10 cellular contexts compared by ENCODE assay signal in the genomic region with DNA sequence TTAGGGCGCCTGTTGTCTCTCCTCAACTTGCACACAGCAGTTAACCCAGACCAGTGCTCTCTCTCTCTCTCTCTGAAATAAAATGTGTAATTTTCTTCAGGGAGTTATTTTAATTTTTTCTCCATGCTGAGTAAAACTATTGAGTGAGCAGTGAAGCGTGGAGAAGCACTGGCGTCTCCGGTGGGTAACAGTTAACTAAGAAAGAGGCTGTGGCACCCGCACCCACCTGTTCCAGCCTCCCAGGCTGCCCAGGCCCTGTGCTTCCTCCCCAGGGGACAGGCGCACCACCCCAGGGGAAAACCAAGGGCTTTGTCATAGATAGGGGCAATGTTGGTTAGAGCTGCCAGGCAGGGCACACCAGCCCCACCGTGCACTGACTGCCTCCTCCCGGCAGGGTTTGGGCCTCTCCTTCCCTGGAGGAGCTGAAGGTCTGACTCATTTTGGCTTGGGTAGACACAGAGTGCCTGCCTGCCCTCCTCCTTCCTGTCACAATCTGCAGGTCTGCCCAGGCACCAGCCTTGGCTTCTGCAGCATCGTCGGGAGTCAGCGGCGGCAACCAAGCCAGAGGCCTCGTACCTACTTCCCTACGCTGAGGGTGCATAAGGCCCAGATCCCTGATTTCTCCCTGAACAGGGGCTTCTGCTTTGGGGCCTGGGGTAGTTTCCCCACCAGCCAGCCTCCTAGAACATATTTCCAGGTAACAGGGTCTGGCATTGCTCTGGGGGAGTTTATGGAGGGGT. TPM values are rescaled to one million over a fixed set of nuclear protein-coding genes. Genes with fewer than 3 reads are reported as not detected.
A peak's percentile ranks its signal among the peaks of the same experiment; 100 is the strongest.
DNase-seq lines count a peak whose midpoint lies in the region; FAIRE-seq and TF ChIP-seq lines count a peak whose summit lies in the region.
"Had no signal": no experiment of that assay in that cellular context is flagged by ENCODE, and none has a peak within 500 bp of the region (broad histone marks: within the 10 kb centered on the region; RNA-seq: fewer than 3 reads in every experiment).

No MANE protein-coding gene starts in this region.

- H3K9ac ChIP-seq in endothelial cell of umbilical vein (replicated peaks; ENCODE audit: extremely low read depth, insufficient read depth, low read length): no peak overlapping the region
- H3K9ac ChIP-seq in Karpas-422 (ENCODE audit: low read length): no peak overlapping the region

- H3K27ac ChIP-seq in endothelial cell of umbilical vein (ENCODE audit: insufficient read depth, low read depth, low read length) (no peak overlapping the region), suprapubic skin (peak overlapping the region; percentile 37), tibial nerve (peak overlapping the region in 1 of 4 donors; percentile 66), Karpas-422 (ENCODE audit: low read length) (no peak overlapping the region)
- H3K27ac ChIP-seq: vagina had no signal

- CTCF ChIA-PET in endothelial cell of umbilical vein (lab: Charles Lee): no interaction called here

- H3K9me1 ChIP-seq in endothelial cell of umbilical vein (replicated peaks; ENCODE audit: control insufficient read depth, extremely low read depth, insufficient read depth, low read length): no peaks in the 10 kb centered on the region

- H3K4me1 ChIP-seq in endothelial cell of umbilical vein (ENCODE audit: control insufficient read depth, extremely low read depth, insufficient read depth, low read length) (no peaks in the 10 kb centered on the region), suprapubic skin (peaks cover 82% of the 10 kb centered on the region), tibial nerve (peaks cover 0 to 89% (median 23%) of the 10 kb centered on the region in 4 donors), Karpas-422 (ENCODE audit: low read length) (peaks cover 38% of the 10 kb centered on the region)

- no peak for FAIRE-seq in endothelial cell of umbilical vein (lab: Jason Lieb, UNC)
- FAIRE-seq in GM19239 (lab: Jason Lieb, UNC): no peak

- H3K4me3 ChIP-seq in NB4 (ENCODE audit: low read depth, low read length) (no peak overlapping the region), endothelial cell of umbilical vein (replicated peaks in 1 of 3; ENCODE audit: insufficient read depth in 1 of 3, low read depth in 1 of 3, low read length in 3 of 3) (no peak overlapping the region), suprapubic skin (no peak overlapping the region), tibial nerve (no peak overlapping the region), Karpas-422 (ENCODE audit: low read length) (no peak overlapping the region)
- H3K4me3 ChIP-seq: vagina had no signal

- no peaks in the 10 kb centered on the region for H3K36me3 ChIP-seq in endothelial cell of umbilical vein (ENCODE audit: control insufficient read depth in 2 of 2, extremely low read depth in 1 of 2, insufficient read depth in 2 of 2, low read length in 2 of 2)
- no peaks in the 10 kb centered on the region for H3K36me3 ChIP-seq in suprapubic skin
- H3K36me3 ChIP-seq in tibial nerve: no peaks in the 10 kb centered on the region
- no peaks in the 10 kb centered on the region for H3K36me3 ChIP-seq in Karpas-422 (ENCODE audit: insufficient read depth, low read length)
- H3K36me3 ChIP-seq: vagina had no signal

- POLR2A ChIA-PET in endothelial cell of umbilical vein (lab: Charles Lee): no interaction called here

- H3K9me2 ChIP-seq in Karpas-422 (replicated peaks; ENCODE audit: insufficient read depth, low read length): no peaks in the 10 kb centered on the region

- 53% methylated on average over 11 of the region's 14 CpGs for WGBS in suprapubic skin
- WGBS in tibial nerve, 2 donors: 64 to 73% methylated on average over 13 to 14 of the region's 14 CpGs

- no peaks in the 10 kb centered on the region for H3K79me2 ChIP-seq in endothelial cell of umbilical vein (ENCODE audit: control insufficient read depth, insufficient read depth, low read length)
- H3K79me2 ChIP-seq in Karpas-422 (ENCODE audit: low read length): no peaks in the 10 kb centered on the region

- peak; percentile 24 for DNase-seq in SIG-M5 treated with dmso at 0.1 percent for 504 hours (lab: John Stamatoyannopoulos, UW; ENCODE audit: unreplicated experiment)
- no peak for DNase-seq in SIG-M5 (lab: John Stamatoyannopoulos, UW)
- peak; percentile 83 for DNase-seq in NB4 (ENCODE audit: low read depth)
- no peak for DNase-seq in endothelial cell of umbilical vein (ENCODE audit: low read depth, low spot score)
- DNase-seq in suprapubic skin (ENCODE audit: low spot score in 2 of 2): peak in 1 of 2 donors; percentile 78
- no peak for DNase-seq in GM19239 (ENCODE audit: insufficient read length, low spot score)
- DNase-seq in tibial nerve (ENCODE audit: low spot score in 2 of 2): no peak
- DNase-seq in Karpas-422: no peak
- DNase-seq: activated naive CD4-positive, alpha-beta T cell treated with anti-CD3 and anti-CD28 coated beads, Interleukin-2, amount 50 U/mL, for 16 hours had no signal

- dilution Hi-C loops in endothelial cell of umbilical vein (cut with MboI; ENCODE audit: extremely low pct_ligation_motif_present, low sequenced_read_pairs): no loop called here

- TF ChIP-seq CTCF in NB4 (IDR thresholded peaks at IDR 0.05; ENCODE audit: low read depth, low read length) (peak; percentile 37), endothelial cell of umbilical vein (IDR thresholded peaks at IDR 0.05; ENCODE audit: extremely low read depth in 1 of 2, insufficient read depth in 1 of 2, low read depth in 1 of 2, low read length in 2 of 2) (no peak), suprapubic skin (IDR thresholded peaks at IDR 0.05) (peak in 1 of 2 donors; percentile 29), tibial nerve (IDR thresholded peaks at IDR 0.05) (no peak)

- no TSS peak for BruUV-seq in endothelial cell of umbilical vein (replicated peaks; lab: Mats Ljungman, UMichigan)

- TF ChIP-seq EP300 in suprapubic skin (IDR thresholded peaks at IDR 0.05) (no peak), tibial nerve (IDR thresholded peaks at IDR 0.05) (no peak)

- TF ChIP-seq POLR2A in NB4 (IDR thresholded peaks at IDR 0.05; ENCODE audit: extremely low read depth, insufficient read length) (no peak), endothelial cell of umbilical vein (IDR thresholded peaks at IDR 0.05; ENCODE audit: low read depth, low read length) (no peak), suprapubic skin (IDR thresholded peaks at IDR 0.05) (no peak), tibial nerve (IDR thresholded peaks at IDR 0.05) (no peak)

- H4K20me1 ChIP-seq in endothelial cell of umbilical vein (replicated peaks; ENCODE audit: control insufficient read depth, extremely low read depth, insufficient read depth, low read length): no peaks in the 10 kb centered on the region
- H4K20me1 ChIP-seq in Karpas-422 (ENCODE audit: insufficient read depth, low read depth, low read length): no peaks in the 10 kb centered on the region

- no peak overlapping the region for H3K4me2 ChIP-seq in endothelial cell of umbilical vein (ENCODE audit: insufficient read depth, low read length)
- no peak overlapping the region for H3K4me2 ChIP-seq in Karpas-422 (ENCODE audit: low read depth, low read length, poor library complexity, severe bottlenecking)

- intact Hi-C loops in endothelial cell of umbilical vein (cut with micrococcal nuclease): no loop called here

- H3K9me3 ChIP-seq in endothelial cell of umbilical vein (replicated peaks; ENCODE audit: control insufficient read depth, insufficient read depth, low read length): no peaks in the 10 kb centered on the region
- no peaks in the 10 kb centered on the region for H3K9me3 ChIP-seq in suprapubic skin
- no peaks in the 10 kb centered on the region for H3K9me3 ChIP-seq in tibial nerve
- no peaks in the 10 kb centered on the region for H3K9me3 ChIP-seq in Karpas-422 (ENCODE audit: low read length)
- H3K9me3 ChIP-seq: vagina had no signal

- H3K27me3 ChIP-seq in endothelial cell of umbilical vein (ENCODE audit: control insufficient read depth in 2 of 2, insufficient read depth in 2 of 2, low read length in 2 of 2) (peaks cover 79% of the 10 kb centered on the region in 2 experiments), suprapubic skin (peaks cover 23% of the 10 kb centered on the region), tibial nerve (peaks cover 0 to 23% of the 10 kb centered on the region in 2 donors), Karpas-422 (ENCODE audit: low read length) (no peaks in the 10 kb centered on the region)
- H3K27me3 ChIP-seq: vagina had no signal

- H2AFZ ChIP-seq in endothelial cell of umbilical vein (ENCODE audit: low read depth, low read length) (no peak overlapping the region), Karpas-422 (ENCODE audit: low read length) (no peak overlapping the region)

RNA-seq across cellular contexts. Expression of a gene that starts 3.9 kb away (rescaled TPM):
- total RNA-seq in endothelial cell of umbilical vein: not detected in 2 replicates
- not detected in 2 replicates for polyA plus RNA-seq in endothelial cell of umbilical vein
- not detected in 2 replicates for polyA plus RNA-seq in endothelial cell of umbilical vein (2011; cell fraction: cytosol; rRNA removed)
- polyA plus RNA-seq in endothelial cell of umbilical vein (2011; cell fraction: nucleus; rRNA removed): 0.07 and 0.08 TPM in 2 replicates
- polyA plus RNA-seq in endothelial cell of umbilical vein (2012): 0.13 and 0.38 TPM in 2 replicates
- not detected in 2 replicates for polyA minus RNA-seq in endothelial cell of umbilical vein
- not detected for polyA minus RNA-seq in endothelial cell of umbilical vein (2011; cell fraction: cytosol; rRNA and poly(A)+ RNA removed)
- polyA minus RNA-seq in endothelial cell of umbilical vein (2011; cell fraction: nucleus; rRNA and poly(A)+ RNA removed): not detected in 2 replicates
- total RNA-seq in suprapubic skin: 1 to 10 TPM in 1 of 4 donors, under 1 TPM in 2, not detected in 1; 0.26 to 3.5 (median 0.49) TPM
- total RNA-seq in tibial nerve: 1 to 10 TPM; 1.4 to 2.7 (median 1.7) TPM
- not detected in 2 replicates for total RNA-seq in Karpas-422 (2014; rRNA removed; shearing (Covaris generic); ENCODE audit: low replicate concordance)
- total RNA-seq: vagina had no signal

RNA-seq across cellular contexts. Expression of a gene that starts 8.6 kb away (rescaled TPM):
- total RNA-seq in endothelial cell of umbilical vein: 0.51 and 0.58 TPM in 2 replicates
- polyA plus RNA-seq in endothelial cell of umbilical vein: 0.57 and 0.72 TPM in 2 replicates
- 0.45 TPM in 2 replicates for polyA plus RNA-seq in endothelial cell of umbilical vein (2011; cell fraction: cytosol; rRNA removed)
- 0.99 and 1.0 TPM in 2 replicates for polyA plus RNA-seq in endothelial cell of umbilical vein (2011; cell fraction: nucleus; rRNA removed)
- 5.4 and 9.5 TPM in 2 replicates for polyA plus RNA-seq in endothelial cell of umbilical vein (2012)
- 0.40 and 0.97 TPM in 2 replicates for polyA minus RNA-seq in endothelial cell of umbilical vein
- polyA minus RNA-seq in endothelial cell of umbilical vein (2011; cell fraction: cytosol; rRNA and poly(A)+ RNA removed): 2.0 TPM
- not detected in 2 replicates for polyA minus RNA-seq in endothelial cell of umbilical vein (2011; cell fraction: nucleus; rRNA and poly(A)+ RNA removed)
- total RNA-seq in suprapubic skin: 1 to 10 TPM in 3 of 4 donors, under 1 TPM in 1; 0.98 to 6.2 (median 2.4) TPM
- total RNA-seq in tibial nerve: 10 to 100 TPM in 1 of 4 donors, 1 to 10 TPM in 3; 3.6 to 17.3 (median 7.2) TPM
- total RNA-seq in Karpas-422 (2014; rRNA removed; shearing (Covaris generic); ENCODE audit: low replicate concordance): not detected in 2 replicates
- total RNA-seq: vagina had no signal

RNA-seq across cellular contexts. Expression of a gene that starts 16.8 kb away (rescaled TPM):
- total RNA-seq in endothelial cell of umbilical vein (0.58 TPM in 1 of 2 replicates, not detected in the other), suprapubic skin (1 to 10 TPM; 1.4 to 4.7 (median 1.9) TPM), tibial nerve (1 to 10 TPM; 2.7 to 8.1 (median 4.1) TPM)
- polyA plus RNA-seq in endothelial cell of umbilical vein: 0.06 and 0.14 TPM in 2 replicates
- polyA plus RNA-seq in endothelial cell of umbilical vein (2011; cell fraction: cytosol; rRNA removed): not detected in 2 replicates
- polyA plus RNA-seq in endothelial cell of umbilical vein (2011; cell fraction: nucleus; rRNA removed): 0.15 and 0.55 TPM in 2 replicates
- polyA plus RNA-seq in endothelial cell of umbilical vein (2012): 2.5 and 2.9 TPM in 2 replicates
- not detected in 2 replicates for polyA minus RNA-seq in endothelial cell of umbilical vein
- polyA minus RNA-seq in endothelial cell of umbilical vein (2011; cell fraction: cytosol; rRNA and poly(A)+ RNA removed): 0.61 TPM
- polyA minus RNA-seq in endothelial cell of umbilical vein (2011; cell fraction: nucleus; rRNA and poly(A)+ RNA removed): not detected in 2 replicates
- 7.3 and 9.7 TPM in 2 replicates for total RNA-seq in Karpas-422 (2014; rRNA removed; shearing (Covaris generic); ENCODE audit: low replicate concordance)

RNA-seq across cellular contexts. Expression of a gene that starts 28.0 kb away (rescaled TPM):
- 0.35 TPM in 1 of 2 replicates, not detected in the other for total RNA-seq in endothelial cell of umbilical vein
- polyA plus RNA-seq in endothelial cell of umbilical vein: 0.03 and 0.19 TPM in 2 replicates
- 0.03 and 0.11 TPM in 2 replicates for polyA plus RNA-seq in endothelial cell of umbilical vein (2011; cell fraction: cytosol; rRNA removed)
- 0.11 and 0.14 TPM in 2 replicates for polyA plus RNA-seq in endothelial cell of umbilical vein (2011; cell fraction: nucleus; rRNA removed)
- 2.8 and 3.8 TPM in 2 replicates for polyA plus RNA-seq in endothelial cell of umbilical vein (2012)
- polyA minus RNA-seq in endothelial cell of umbilical vein: 0.08 and 0.15 TPM in 2 replicates
- polyA minus RNA-seq in endothelial cell of umbilical vein (2011; cell fraction: cytosol; rRNA and poly(A)+ RNA removed): not detected
- not detected in 2 replicates for polyA minus RNA-seq in endothelial cell of umbilical vein (2011; cell fraction: nucleus; rRNA and poly(A)+ RNA removed)
- 1 to 10 TPM in 3 of 4 donors, under 1 TPM in 1; 0.23 to 8.4 (median 1.6) TPM for total RNA-seq in suprapubic skin
- total RNA-seq in tibial nerve: 1 to 10 TPM in 3 of 4 donors, under 1 TPM in 1; 0.98 to 2.3 (median 2.0) TPM
- not detected in 2 replicates for total RNA-seq in Karpas-422 (2014; rRNA removed; shearing (Covaris generic); ENCODE audit: low replicate concordance)
- total RNA-seq: vagina had no signal

RNA-seq across cellular contexts. Expression of a gene that starts 36.8 kb away (rescaled TPM):
- total RNA-seq in endothelial cell of umbilical vein (0.21 and 0.40 TPM in 2 replicates), suprapubic skin (10 to 100 TPM in 1 of 4 donors, 1 to 10 TPM in 3; 4.9 to 12.2 (median 6.1) TPM), tibial nerve (10 to 100 TPM in 1 of 4 donors, 1 to 10 TPM in 3; 4.4 to 10.5 (median 7.9) TPM)
- polyA plus RNA-seq in endothelial cell of umbilical vein: 0.54 and 0.58 TPM in 2 replicates
- 0.32 and 0.35 TPM in 2 replicates for polyA plus RNA-seq in endothelial cell of umbilical vein (2011; cell fraction: cytosol; rRNA removed)
- polyA plus RNA-seq in endothelial cell of umbilical vein (2011; cell fraction: nucleus; rRNA removed): 0.21 and 0.45 TPM in 2 replicates
- polyA plus RNA-seq in endothelial cell of umbilical vein (2012): 6.3 and 11.9 TPM in 2 replicates
- polyA minus RNA-seq in endothelial cell of umbilical vein: not detected in 2 replicates
- polyA minus RNA-seq in endothelial cell of umbilical vein (2011; cell fraction: cytosol; rRNA and poly(A)+ RNA removed): 3.2 TPM
- not detected in 2 replicates for polyA minus RNA-seq in endothelial cell of umbilical vein (2011; cell fraction: nucleus; rRNA and poly(A)+ RNA removed)
- not detected in 2 replicates for total RNA-seq in Karpas-422 (2014; rRNA removed; shearing (Covaris generic); ENCODE audit: low replicate concordance)
- total RNA-seq: vagina had no signal

Comparison
In these comparisons a context has a peak if more than half of its experiments do, and no peak if none do; other contexts are left out.
1. DNase-seq: peak in SIG-M5 treated with dmso at 0.1 percent for 504 hours (single experiment) and NB4 (single experiment); none in SIG-M5 (single experiment), endothelial cell of umbilical vein (single experiment), GM19239 (single experiment), tibial nerve (0 of 2) and Karpas-422 (single experiment).